ENCODE assay signal across 22 cellular contexts in genomic region chr21:33754493-33754892, GRCh38.
DNase-seq lines count a peak whose midpoint lies in the region; ATAC-seq, FAIRE-seq and TF ChIP-seq lines count a peak whose summit lies in the region.
"Had no signal": no experiment of that assay in that cellular context is flagged by ENCODE, and none has a peak within 500 bp of the region (broad histone marks: within the 10 kb centered on the region; RNA-seq: fewer than 3 reads in every experiment).

No MANE protein-coding gene starts in this region.

- peaks cover 24% of the 10 kb centered on the region for H3K36me3 Mint-ChIP-seq in WTC11
- no peaks in the 10 kb centered on the region for H3K36me3 Mint-ChIP-seq in natural killer cell
- H3K36me3 Mint-ChIP-seq: CD4-positive, alpha-beta memory T cell had no signal

- H3K36me3 ChIP-seq in keratinocyte (ENCODE audit: control insufficient read depth in 2 of 2, extremely low read depth in 1 of 2, insufficient read depth in 2 of 2, low read length in 2 of 2) (peaks cover 2 to 3% of the 10 kb centered on the region in 2 experiments), thymus (ENCODE audit: control insufficient read depth, insufficient read depth) (no peaks in the 10 kb centered on the region)
- H3K36me3 ChIP-seq: BE2C had no signal

- CTCF ChIA-PET in WTC11 (lab: Charles Lee), result interaction anchor here (1.0 kb wide), 1 partner anchor 149 kb away, joined by 5 read pairs; no protein-coding TSS in a partner anchor

- no peaks in the 10 kb centered on the region for H3K9me3 Mint-ChIP-seq in WTC11
- H3K9me3 Mint-ChIP-seq in natural killer cell, result no peaks in the 10 kb centered on the region
- H3K9me3 Mint-ChIP-seq: CD4-positive, alpha-beta memory T cell had no signal

- H3K4me1 Mint-ChIP-seq in WTC11 (peaks cover 4% of the 10 kb centered on the region; the same call in 1 of the 2 replicates), natural killer cell (no peaks in the 10 kb centered on the region)
- H3K4me1 Mint-ChIP-seq: CD4-positive, alpha-beta memory T cell had no signal

- H3K27me3 ChIP-seq in keratinocyte (ENCODE audit: control insufficient read depth, extremely low read depth, insufficient read depth, low read length) (no peaks in the 10 kb centered on the region), thymus (ENCODE audit: control insufficient read depth, insufficient read depth) (no peaks in the 10 kb centered on the region)
- H3K27me3 ChIP-seq: BE2C had no signal

- H3K27me3 Mint-ChIP-seq in WTC11 (ENCODE audit: low read depth) (no peaks in the 10 kb centered on the region), natural killer cell (ENCODE audit: low read depth in 2 of 2) (peaks cover 0 to 16% of the 10 kb centered on the region in 2 donors)
- H3K27me3 Mint-ChIP-seq: CD4-positive, alpha-beta memory T cell had no signal

- DNase-seq in WTC11 (ENCODE audit: low spot score) (no peak), Right ventricle myocardium superior (no peak), keratinocyte (ENCODE audit: low read depth, low spot score) (no peak), AG08396 (ENCODE audit: low spot score) (no peak), natural killer cell (no peak)
- DNase-seq: ACHN; BE2C; Calu3; CD4-positive, alpha-beta memory T cell; DMS53; Karpas-422; MM.1S; NCI-H1092 treated with DMSO at 0.1 percent for 48 hours; NCI-H1694 treated with DMSO at 0.1 percent for 48 hours; NCI-H2107; NCI-H2227 treated with DMSO at 0.1 percent for 48 hours; NCI-H524 treated with DMSO at 0.1 percent for 48 hours had no signal

- dilution Hi-C loops in keratinocyte (cut with MboI; ENCODE audit: extremely low pct_ligation_motif_present, low sequenced_read_pairs), result no loop called here

- H3K79me2 ChIP-seq in keratinocyte (ENCODE audit: control insufficient read depth, insufficient read depth, low read length), result no peaks in the 10 kb centered on the region

- TF ChIP-seq CTCF in WTC11 (IDR thresholded peaks at IDR 0.05) (no peak), keratinocyte (optimal IDR thresholded peaks at IDR 0.05 in 1 of 3, IDR thresholded peaks at IDR 0.05 in 1 of 3, conservative IDR thresholded peaks at IDR 0.05 in 1 of 3; ENCODE audit: extremely low read depth in 1 of 3, insufficient read depth in 2 of 3, low read length in 3 of 3) (no peak), natural killer cell (IDR thresholded peaks at IDR 0.05) (no peak)

- H3K9me1 ChIP-seq in keratinocyte (ENCODE audit: control insufficient read depth, extremely low read depth, insufficient read depth, low read length), result no peaks in the 10 kb centered on the region

- H3K27ac ChIP-seq in keratinocyte (ENCODE audit: control insufficient read depth, insufficient read depth, low read length), result no peak overlapping the region
- H3K27ac ChIP-seq in thymus (ENCODE audit: low read depth), result peak overlapping the region; percentile 31
- H3K27ac ChIP-seq: SK-N-MC had no signal

- H2AFZ ChIP-seq in keratinocyte (ENCODE audit: control insufficient read depth, low read length), result no peak overlapping the region

- ATAC-seq in WTC11 (no peak), Right ventricle myocardium superior (ENCODE audit: poor library complexity) (peak; percentile 65), natural killer cell (no peak), HG02588 (IDR thresholded peaks at IDR 0.05; ENCODE audit: unreplicated experiment) (no peak)
- ATAC-seq: HepG2, Panc1 had no signal

- intact Hi-C loops in Right ventricle myocardium superior (cut with DNase I) (no loop called here), natural killer cell (cut with micrococcal nuclease) (no loop called here)

- H3K9me3 ChIP-seq in keratinocyte (ENCODE audit: control insufficient read depth, low read depth, low read length), result no peaks in the 10 kb centered on the region
- H3K9me3 ChIP-seq in thymus (ENCODE audit: control insufficient read depth), result no peaks in the 10 kb centered on the region
- H3K9me3 ChIP-seq: BE2C had no signal

- H3K4me3 ChIP-seq in keratinocyte (ENCODE audit: control insufficient read depth in 2 of 3, extremely low read depth in 1 of 3, insufficient read depth in 2 of 3, low read depth in 1 of 3, low read length in 3 of 3) (no peak overlapping the region), thymus (ENCODE audit: low read length) (no peak overlapping the region)
- H3K4me3 ChIP-seq: SK-N-MC had no signal

- peak; percentile 36 for FAIRE-seq in keratinocyte (lab: Jason Lieb, UNC)
- FAIRE-seq: HepG2 had no signal

- H3K4me1 ChIP-seq in keratinocyte (ENCODE audit: control insufficient read depth, extremely low read depth, insufficient read depth, low read length) (peaks cover 9% of the 10 kb centered on the region), thymus (ENCODE audit: control insufficient read depth, insufficient read depth, low read length) (no peaks in the 10 kb centered on the region)
- H3K4me1 ChIP-seq: BE2C had no signal

- H3K4me2 ChIP-seq in keratinocyte (ENCODE audit: control insufficient read depth, extremely low read depth, insufficient read depth, low read depth, low read length), result peak overlapping the region; percentile 13

- 96% methylated on average over 4 of the region's 4 CpGs for WGBS in thymus

- H3K4me3 Mint-ChIP-seq in WTC11 (no peak overlapping the region), natural killer cell (no peak overlapping the region)
- H3K4me3 Mint-ChIP-seq: CD4-positive, alpha-beta memory T cell had no signal

- peak overlapping the region; percentile 60; the same call in 1 of the 2 replicates for H3K27ac Mint-ChIP-seq in WTC11
- H3K27ac Mint-ChIP-seq in natural killer cell, result no peak overlapping the region
- H3K27ac Mint-ChIP-seq: CD4-positive, alpha-beta memory T cell had no signal

- no peaks in the 10 kb centered on the region for H4K20me1 ChIP-seq in keratinocyte (ENCODE audit: control insufficient read depth, extremely low read depth, insufficient read depth, low read length)

- H3K9ac ChIP-seq in keratinocyte (ENCODE audit: control insufficient read depth, extremely low read depth, insufficient read depth, low read length), result no peak overlapping the region

- POLR2A ChIA-PET in WTC11 (lab: Charles Lee), result no interaction called here

TF ChIP-seq in WTC11, 78 proteins besides CTCF, POLR2A, EP300 and RAD21:
- TF ChIP-seq RORB (CRISPR knock-in tag; IDR thresholded peaks at IDR 0.05), result no peak
- TF ChIP-seq ZNF671 (CRISPR knock-in tag; IDR thresholded peaks at IDR 0.05), result no peak
- TF ChIP-seq MXD4 (CRISPR knock-in tag; IDR thresholded peaks at IDR 0.05; ENCODE audit: borderline replicate concordance), result no peak
- TF ChIP-seq CDX4 (CRISPR knock-in tag; IDR thresholded peaks at IDR 0.05; ENCODE audit: borderline replicate concordance), result no peak
- no peak for TF ChIP-seq ATF2 (CRISPR knock-in tag; IDR thresholded peaks at IDR 0.05; ENCODE audit: borderline replicate concordance, low read depth)
- TF ChIP-seq EMX1 (CRISPR knock-in tag; IDR thresholded peaks at IDR 0.05), result no peak
- no peak for TF ChIP-seq FOXP1 (CRISPR knock-in tag; IDR thresholded peaks at IDR 0.05; ENCODE audit: borderline replicate concordance)
- no peak for TF ChIP-seq ZNF423 (CRISPR knock-in tag; IDR thresholded peaks at IDR 0.05)
